ENCODE assay signal across 1 cellular context in the genomic region with DNA sequence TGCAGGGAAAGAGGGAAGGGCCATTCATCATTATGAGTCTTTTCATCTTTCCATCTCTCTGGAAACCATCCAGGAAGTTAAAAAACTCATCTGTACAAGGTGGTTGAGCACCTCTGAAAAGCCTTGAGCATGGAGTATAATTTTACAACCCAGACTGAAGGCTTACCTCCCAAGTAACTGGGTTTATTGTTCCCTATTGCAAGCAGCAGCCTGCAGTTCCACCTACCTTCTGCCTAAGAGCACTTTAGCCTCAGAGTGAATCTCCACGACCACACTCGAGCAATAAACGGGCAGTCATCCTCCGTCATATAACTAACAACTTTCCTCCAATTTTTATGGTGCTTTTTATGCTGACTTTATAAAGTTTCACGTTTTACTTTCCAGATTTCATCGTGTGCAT.
TF ChIP-seq lines count a peak whose summit lies in the region.

No MANE protein-coding gene starts in this region.

TF ChIP-seq in WTC11, 78 proteins besides CTCF, POLR2A, EP300 and RAD21 (continued from another document):
- TF ChIP-seq, protein P1, sequence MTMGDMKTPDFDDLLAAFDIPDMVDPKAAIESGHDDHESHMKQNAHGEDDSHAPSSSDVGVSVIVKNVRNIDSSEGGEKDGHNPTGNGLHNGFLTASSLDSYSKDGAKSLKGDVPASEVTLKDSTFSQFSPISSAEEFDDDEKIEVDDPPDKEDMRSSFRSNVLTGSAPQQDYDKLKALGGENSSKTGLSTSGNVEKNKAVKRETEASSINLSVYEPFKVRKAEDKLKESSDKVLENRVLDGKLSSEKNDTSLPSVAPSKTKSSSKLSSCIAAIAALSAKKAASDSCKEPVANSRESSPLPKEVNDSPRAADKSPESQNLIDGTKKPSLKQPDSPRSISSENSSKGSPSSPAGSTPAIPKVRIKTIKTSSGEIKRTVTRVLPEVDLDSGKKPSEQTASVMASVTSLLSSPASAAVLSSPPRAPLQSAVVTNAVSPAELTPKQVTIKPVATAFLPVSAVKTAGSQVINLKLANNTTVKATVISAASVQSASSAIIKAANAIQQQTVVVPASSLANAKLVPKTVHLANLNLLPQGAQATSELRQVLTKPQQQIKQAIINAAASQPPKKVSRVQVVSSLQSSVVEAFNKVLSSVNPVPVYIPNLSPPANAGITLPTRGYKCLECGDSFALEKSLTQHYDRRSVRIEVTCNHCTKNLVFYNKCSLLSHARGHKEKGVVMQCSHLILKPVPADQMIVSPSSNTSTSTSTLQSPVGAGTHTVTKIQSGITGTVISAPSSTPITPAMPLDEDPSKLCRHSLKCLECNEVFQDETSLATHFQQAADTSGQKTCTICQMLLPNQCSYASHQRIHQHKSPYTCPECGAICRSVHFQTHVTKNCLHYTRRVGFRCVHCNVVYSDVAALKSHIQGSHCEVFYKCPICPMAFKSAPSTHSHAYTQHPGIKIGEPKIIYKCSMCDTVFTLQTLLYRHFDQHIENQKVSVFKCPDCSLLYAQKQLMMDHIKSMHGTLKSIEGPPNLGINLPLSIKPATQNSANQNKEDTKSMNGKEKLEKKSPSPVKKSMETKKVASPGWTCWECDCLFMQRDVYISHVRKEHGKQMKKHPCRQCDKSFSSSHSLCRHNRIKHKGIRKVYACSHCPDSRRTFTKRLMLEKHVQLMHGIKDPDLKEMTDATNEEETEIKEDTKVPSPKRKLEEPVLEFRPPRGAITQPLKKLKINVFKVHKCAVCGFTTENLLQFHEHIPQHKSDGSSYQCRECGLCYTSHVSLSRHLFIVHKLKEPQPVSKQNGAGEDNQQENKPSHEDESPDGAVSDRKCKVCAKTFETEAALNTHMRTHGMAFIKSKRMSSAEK (CRISPR knock-in tag; IDR thresholded peaks at IDR 0.05; ENCODE audit: borderline replicate concordance) = no peak
- TF ChIP-seq, protein P2, sequence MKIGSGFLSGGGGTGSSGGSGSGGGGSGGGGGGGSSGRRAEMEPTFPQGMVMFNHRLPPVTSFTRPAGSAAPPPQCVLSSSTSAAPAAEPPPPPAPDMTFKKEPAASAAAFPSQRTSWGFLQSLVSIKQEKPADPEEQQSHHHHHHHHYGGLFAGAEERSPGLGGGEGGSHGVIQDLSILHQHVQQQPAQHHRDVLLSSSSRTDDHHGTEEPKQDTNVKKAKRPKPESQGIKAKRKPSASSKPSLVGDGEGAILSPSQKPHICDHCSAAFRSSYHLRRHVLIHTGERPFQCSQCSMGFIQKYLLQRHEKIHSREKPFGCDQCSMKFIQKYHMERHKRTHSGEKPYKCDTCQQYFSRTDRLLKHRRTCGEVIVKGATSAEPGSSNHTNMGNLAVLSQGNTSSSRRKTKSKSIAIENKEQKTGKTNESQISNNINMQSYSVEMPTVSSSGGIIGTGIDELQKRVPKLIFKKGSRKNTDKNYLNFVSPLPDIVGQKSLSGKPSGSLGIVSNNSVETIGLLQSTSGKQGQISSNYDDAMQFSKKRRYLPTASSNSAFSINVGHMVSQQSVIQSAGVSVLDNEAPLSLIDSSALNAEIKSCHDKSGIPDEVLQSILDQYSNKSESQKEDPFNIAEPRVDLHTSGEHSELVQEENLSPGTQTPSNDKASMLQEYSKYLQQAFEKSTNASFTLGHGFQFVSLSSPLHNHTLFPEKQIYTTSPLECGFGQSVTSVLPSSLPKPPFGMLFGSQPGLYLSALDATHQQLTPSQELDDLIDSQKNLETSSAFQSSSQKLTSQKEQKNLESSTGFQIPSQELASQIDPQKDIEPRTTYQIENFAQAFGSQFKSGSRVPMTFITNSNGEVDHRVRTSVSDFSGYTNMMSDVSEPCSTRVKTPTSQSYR (CRISPR knock-in tag; IDR thresholded peaks at IDR 0.05) = no peak
- TF ChIP-seq, protein P3, sequence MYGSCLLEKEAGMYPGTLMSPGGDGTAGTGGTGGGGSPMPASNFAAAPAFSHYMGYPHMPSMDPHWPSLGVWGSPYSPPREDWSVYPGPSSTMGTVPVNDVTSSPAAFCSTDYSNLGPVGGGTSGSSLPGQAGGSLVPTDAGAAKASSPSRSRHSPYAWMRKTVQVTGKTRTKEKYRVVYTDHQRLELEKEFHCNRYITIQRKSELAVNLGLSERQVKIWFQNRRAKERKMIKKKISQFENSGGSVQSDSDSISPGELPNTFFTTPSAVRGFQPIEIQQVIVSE (CRISPR knock-in tag; IDR thresholded peaks at IDR 0.05; ENCODE audit: borderline replicate concordance) = no peak
- TF ChIP-seq JAZF1 (CRISPR knock-in tag; IDR thresholded peaks at IDR 0.05) (no peak), NFATC4 (CRISPR knock-in tag; IDR thresholded peaks at IDR 0.05) (no peak)
